ENCODE assay signal across 14 cellular contexts in genomic region chr7:108203433-108204002, GRCh38.
DNase-seq lines count a peak whose midpoint lies in the region; ATAC-seq, FAIRE-seq and TF ChIP-seq lines count a peak whose summit lies in the region.
"Had no signal": no experiment of that assay in that cellular context is flagged by ENCODE, and none has a peak within 500 bp of the region (broad histone marks: within the 10 kb centered on the region; RNA-seq: fewer than 3 reads in every experiment).

No MANE protein-coding gene starts in this region.

- no peak overlapping the region for H3K4me3 Mint-ChIP-seq in GM23338
- H3K4me3 Mint-ChIP-seq in endodermal cell = no peak overlapping the region
- H3K4me3 Mint-ChIP-seq: neural crest cell had no signal

- FAIRE-seq in HTR-8/SVneo (lab: Jason Lieb, UNC) = no peak
- FAIRE-seq: endothelial cell of umbilical vein had no signal

- no peak overlapping the region for H3K4me2 ChIP-seq in GM23338

- H3K36me3 ChIP-seq in GM23338 (ENCODE audit: insufficient read depth) (no peaks in the 10 kb centered on the region), endodermal cell (ENCODE audit: control insufficient read depth, insufficient read depth, low read length) (no peaks in the 10 kb centered on the region)
- H3K36me3 ChIP-seq: thoracic aorta had no signal

- no peak overlapping the region for H3K9ac ChIP-seq in endodermal cell (ENCODE audit: extremely low read depth, low read length, poor library complexity, severe bottlenecking)

- H3F3A ChIP-seq in GM23338 (replicated peaks; ENCODE audit: low read depth) = no peaks in the 10 kb centered on the region

- no peaks in the 10 kb centered on the region for H3K9me3 Mint-ChIP-seq in GM23338
- no peaks in the 10 kb centered on the region for H3K9me3 Mint-ChIP-seq in endodermal cell
- H3K9me3 Mint-ChIP-seq: neural crest cell had no signal

- ATAC-seq in GM18868 (IDR thresholded peaks at IDR 0.05; ENCODE audit: unreplicated experiment) (peak; percentile 71), GM23338 (peak; percentile 66), HG03575 (IDR thresholded peaks at IDR 0.05; ENCODE audit: extremely low read depth, insufficient number of reproducible peaks, low FRiP score, unreplicated experiment) (peak; percentile 65)

- whole genome bisulfite sequencing in endodermal cell (ENCODE audit: insufficient coverage in 1 of 2, insufficient read length in 1 of 2), 2 experiments = 86 to 100% methylated on average over 4 to 5 of the region's 5 CpGs

- no peaks in the 10 kb centered on the region for H3K27me3 ChIP-seq in GM23338 (ENCODE audit: insufficient read depth)
- H3K27me3 ChIP-seq in endodermal cell (ENCODE audit: control insufficient read depth, insufficient read depth, low read length, poor library complexity, severe bottlenecking) = no peaks in the 10 kb centered on the region

- peaks cover 2% of the 10 kb centered on the region for H3K9me3 ChIP-seq in endodermal cell (ENCODE audit: control insufficient read depth, low read length)
- H3K9me3 ChIP-seq: thoracic aorta had no signal

- H3K79me2 ChIP-seq in GM23338 (replicated peaks; ENCODE audit: insufficient read depth) = no peaks in the 10 kb centered on the region

- H3K4me3 ChIP-seq in GM23338 (no peak overlapping the region), endodermal cell (ENCODE audit: low read length) (no peak overlapping the region)
- H3K4me3 ChIP-seq: thoracic aorta had no signal

- no peak for DNase-seq in GM23338 (ENCODE audit: low spot score)
- DNase-seq in endodermal cell = peak; percentile 60
- no peak for DNase-seq in stimulated activated CD8-positive, alpha-beta memory T cell treated with anti-CD3 and anti-CD28 coated beads, Interleukin-4, amount 100 ng/mL, for 48 hours
- no peak for DNase-seq in HTR-8/SVneo (ENCODE audit: insufficient read length, low spot score)
- no peak for DNase-seq in erythroblast (lab: John Stamatoyannopoulos, UW)
- DNase-seq in NCI-H187 (lab: John Stamatoyannopoulos, UW) = no peak
- DNase-seq: activated CD4-positive, alpha-beta T cell treated with anti-CD3 and anti-CD28 coated beads, Interleukin-2, amount 50 U/mL, for 4 hours; DMS79; SIG-M5 had no signal

- H3K27ac ChIP-seq in GM23338 (ENCODE audit: low read depth) (no peak overlapping the region), endodermal cell (ENCODE audit: low read depth, low read length) (no peak overlapping the region)
- H3K27ac ChIP-seq: thoracic aorta had no signal

- H3K4me1 Mint-ChIP-seq in GM23338 = peaks cover 23% of the 10 kb centered on the region
- peaks cover 28% of the 10 kb centered on the region for H3K4me1 Mint-ChIP-seq in endodermal cell
- H3K4me1 Mint-ChIP-seq: neural crest cell had no signal

- H3K4me1 ChIP-seq in GM23338 (ENCODE audit: insufficient read depth) = peaks cover 15% of the 10 kb centered on the region
- H3K4me1 ChIP-seq in endodermal cell (ENCODE audit: control insufficient read depth, insufficient read depth, low read length) = peaks cover 24% of the 10 kb centered on the region

- TF ChIP-seq POLR2A in erythroblast (IDR thresholded peaks at IDR 0.05; ENCODE audit: low read length) = no peak

- H3K36me3 Mint-ChIP-seq in GM23338 (ENCODE audit: low read depth) (no peaks in the 10 kb centered on the region; the same call in 2 of the 3 replicates), endodermal cell (ENCODE audit: low read depth) (peaks cover 18% of the 10 kb centered on the region)

- no peaks in the 10 kb centered on the region for H4K20me1 ChIP-seq in GM23338 (replicated peaks; ENCODE audit: insufficient read depth)

- peak in 1 of 2 experiments; percentile 18; a peak in 2 of 4 replicates for TF ChIP-seq CTCF in GM23338 (conservative IDR thresholded peaks at IDR 0.05; ENCODE audit: low read depth in 2 of 2)
- TF ChIP-seq CTCF in endodermal cell (conservative IDR thresholded peaks at IDR 0.05) = no peak

- H3K9me2 ChIP-seq in GM23338 (ENCODE audit: insufficient read depth) = 0 out of 2 replicates have a peak, but pooled peaks cover 4% of the 10 kb centered on the region

- H3K27ac Mint-ChIP-seq in GM23338 = no peak overlapping the region; the same call in 1 of the 2 replicates
- H3K27ac Mint-ChIP-seq in endodermal cell = no peak overlapping the region

- H3K27me3 Mint-ChIP-seq in GM23338 (ENCODE audit: insufficient read depth, low read depth, poor library complexity) (peaks cover 2% of the 10 kb centered on the region), endodermal cell (ENCODE audit: insufficient read depth) (no peaks in the 10 kb centered on the region)

- peak overlapping the region; percentile 52; the same call in 1 of the 2 replicates for H2AFZ ChIP-seq in GM23338

TF ChIP-seq in GM23338, 12 proteins besides CTCF, POLR2A, EP300 and RAD21:
- TF ChIP-seq EZH2 (IDR thresholded peaks at IDR 0.05; ENCODE audit: low read depth, unreplicated experiment) (no peak), EZH2phosphoT487 (IDR thresholded peaks at IDR 0.05; ENCODE audit: unreplicated experiment) (no peak), JUNB (IDR thresholded peaks at IDR 0.05; ENCODE audit: unreplicated experiment) (no peak), ZNF331 (CRISPR knock-in tag; IDR thresholded peaks at IDR 0.05; ENCODE audit: low read depth) (no peak), NANOG (IDR thresholded peaks at IDR 0.05; ENCODE audit: borderline replicate concordance) (no peak), ZNF114 (CRISPR knock-in tag; IDR thresholded peaks at IDR 0.05) (no peak)
